Comparison of ENCODE assay signal across 1 cellular context in genomic region chr13:28013482-28013881, GRCh38.
TF ChIP-seq lines count a peak whose summit lies in the region.

No MANE protein-coding gene starts in this region.

TF ChIP-seq in K562, 482 proteins besides CTCF, POLR2A, EP300 and RAD21 (continued from another document):
- TF ChIP-seq JUND (IDR thresholded peaks at IDR 0.05; ENCODE audit: borderline replicate concordance, low read depth, low read length) (no peak), JUND (tag; IDR thresholded peaks at IDR 0.05; ENCODE audit: borderline replicate concordance, low read depth, low read length) (no peak), CHAMP1 (IDR thresholded peaks at IDR 0.05) (no peak), CXXC5 (CRISPR knock-in tag; IDR thresholded peaks at IDR 0.05) (no peak)
TF ChIP-seq in K562: peak in this region for 1.
